Comparison of ENCODE assay signal across 10 cellular contexts in the genomic region with DNA sequence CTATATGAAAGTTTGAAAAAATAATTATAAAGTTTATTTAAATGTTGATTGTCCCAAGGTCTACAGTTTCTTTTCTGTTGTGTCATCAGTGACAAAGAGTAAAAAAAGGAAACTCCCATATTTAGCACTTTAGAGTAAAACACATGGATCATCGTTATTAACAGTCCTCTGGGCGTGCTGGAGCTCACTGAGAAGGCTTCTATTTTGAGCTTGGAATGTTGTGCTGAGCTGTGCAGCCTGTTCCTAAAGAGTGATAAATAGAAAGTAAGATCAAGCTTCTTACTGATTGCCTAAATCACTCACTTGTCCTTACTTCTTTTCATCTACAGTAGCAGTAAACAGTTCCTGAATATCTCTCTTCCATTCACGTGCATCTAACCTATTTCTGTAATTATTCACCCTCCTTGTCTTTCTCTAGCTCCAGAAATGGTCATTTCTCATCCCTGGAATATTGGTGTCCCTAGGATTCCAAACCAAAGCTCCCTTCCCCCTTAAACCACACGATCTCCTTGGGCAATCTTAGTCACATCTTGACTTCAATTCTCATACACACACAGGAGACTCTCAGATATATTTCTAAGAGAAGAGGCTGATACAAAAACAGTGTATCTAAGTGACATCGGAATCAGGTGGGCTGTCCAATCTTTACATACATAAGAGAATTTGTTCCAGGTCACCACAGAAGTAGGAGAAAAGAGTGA. TPM values are rescaled to one million over a fixed set of nuclear protein-coding genes. Genes with fewer than 3 reads are reported as not detected.
DNase-seq lines count a peak whose midpoint lies in the region; ATAC-seq, FAIRE-seq and TF ChIP-seq lines count a peak whose summit lies in the region.
"Had no signal": no experiment of that assay in that cellular context is flagged by ENCODE, and none has a peak within 500 bp of the region (broad histone marks: within the 10 kb centered on the region; RNA-seq: fewer than 3 reads in every experiment).

No MANE protein-coding gene starts in this region.

- no peak overlapping the region for H2BK5ac ChIP-seq in neuronal stem cell (ENCODE audit: low read length)

- H2BK12ac ChIP-seq in neuronal stem cell (ENCODE audit: low read length) = no peak overlapping the region

- H3K27me3 ChIP-seq in right lobe of liver (no peaks in the 10 kb centered on the region), HepG2 (ENCODE audit: control insufficient read depth in 1 of 2, insufficient read depth in 2 of 2, low read length in 2 of 2) (no peaks in the 10 kb centered on the region), aorta (ENCODE audit: control insufficient read depth in 1 of 2, insufficient read depth in 2 of 2, low read length in 1 of 2) (no peaks in the 10 kb centered on the region), neuronal stem cell (ENCODE audit: control insufficient read depth in 3 of 3, insufficient read depth in 3 of 3, low read depth in 1 of 3, low read length in 3 of 3) (no peaks in the 10 kb centered on the region)
- H3K27me3 ChIP-seq: suprapubic skin had no signal

- peaks cover 5% of the 10 kb centered on the region for H3K9me3 Mint-ChIP-seq in activated naive CD8-positive, alpha-beta T cell treated with anti-CD3 and anti-CD28 coated beads, Interleukin-2, amount 50 U/mL, for 24 hours

- no peak overlapping the region for H3K23ac ChIP-seq in neuronal stem cell (ENCODE audit: low read depth, low read length, poor library complexity)

- H3K79me1 ChIP-seq in neuronal stem cell (ENCODE audit: low read depth, low read length) = no peaks in the 10 kb centered on the region

- peak; percentile 36 to 66 (median 52) for ATAC-seq in right lobe of liver
- no peak for ATAC-seq in HepG2
- ATAC-seq in activated naive CD8-positive, alpha-beta T cell treated with anti-CD3 and anti-CD28 coated beads, Interleukin-2, amount 50 U/mL, for 24 hours = no peak
- ATAC-seq in mucosa of descending colon = peak; percentile 19
- peak; percentile 80 for ATAC-seq in aorta (ENCODE audit: low FRiP score)
- ATAC-seq in GM21786 (IDR thresholded peaks at IDR 0.05; ENCODE audit: unreplicated experiment) = no peak

- intact Hi-C loops in right lobe of liver (cut with DNase I) (no loop called here), HepG2 (cut with micrococcal nuclease; ENCODE audit: unreplicated experiment) (no loop called here), mucosa of descending colon (cut with DNase I, micrococcal nuclease) (no loop called here), aorta (cut with DNase I) (no loop called here)

- no TSS peak for BruUV-seq in HepG2 (replicated peaks; lab: Mats Ljungman, UMichigan)

- no peak overlapping the region for H4K91ac ChIP-seq in neuronal stem cell (ENCODE audit: low read depth, low read length, poor library complexity)

- DNase-seq in right lobe of liver = no peak
- no peak for DNase-seq in HepG2 (ENCODE audit: low spot score)
- DNase-seq in activated naive CD8-positive, alpha-beta T cell treated with anti-CD3 and anti-CD28 coated beads, Interleukin-2, amount 50 U/mL, for 24 hours = no peak
- DNase-seq in mucosa of descending colon = no peak
- no peak for DNase-seq in aorta
- no peak for DNase-seq in KG1 (lab: John Stamatoyannopoulos, UW)
- DNase-seq in neuronal stem cell (ENCODE audit: low spot score) = no peak

- H3K9ac ChIP-seq in HepG2 (ENCODE audit: insufficient read depth, low read depth, low read length) (no peak overlapping the region), neuronal stem cell (ENCODE audit: low read depth, low read length, poor library complexity) (no peak overlapping the region)

- H2AFZ ChIP-seq in HepG2 (ENCODE audit: low read length) (no peak overlapping the region), neuronal stem cell (ENCODE audit: low read length) (no peak overlapping the region)

- peak overlapping the region; percentile 58 for H3K27ac Mint-ChIP-seq in activated naive CD8-positive, alpha-beta T cell treated with anti-CD3 and anti-CD28 coated beads, Interleukin-2, amount 50 U/mL, for 24 hours

- no peak for FAIRE-seq in HepG2 (lab: Jason Lieb, UNC)

- H3K4me2 ChIP-seq in HepG2 (ENCODE audit: low read depth, low read length) (no peak overlapping the region), neuronal stem cell (ENCODE audit: insufficient read depth, low read length, poor library complexity, severe bottlenecking) (no peak overlapping the region)

- H3K4me3 ChIP-seq in right lobe of liver (no peak overlapping the region), HepG2 (replicated peaks in 1 of 3; ENCODE audit: insufficient read depth in 1 of 3, low read depth in 2 of 3, low read length in 3 of 3) (no peak overlapping the region), mucosa of descending colon (no peak overlapping the region), aorta (ENCODE audit: low read length in 2 of 2) (no peak overlapping the region), neuronal stem cell (ENCODE audit: low read length in 2 of 2) (no peak overlapping the region)
- H3K4me3 ChIP-seq: lung, suprapubic skin had no signal

- CTCF ChIA-PET in HepG2 (lab: Yijun Ruan, JAX; ENCODE audit: low intra/inter-chr PET ratio, low total read pairs) = no interaction called here

- H3K4me1 Mint-ChIP-seq in activated naive CD8-positive, alpha-beta T cell treated with anti-CD3 and anti-CD28 coated beads, Interleukin-2, amount 50 U/mL, for 24 hours = peaks cover 71% of the 10 kb centered on the region

- no peak overlapping the region for H3K14ac ChIP-seq in neuronal stem cell (ENCODE audit: low read length)

- no peak overlapping the region for H2BK120ac ChIP-seq in neuronal stem cell (ENCODE audit: low read depth, low read length)

- H3K18ac ChIP-seq in neuronal stem cell (ENCODE audit: low read length) = no peak overlapping the region

- H2AK5ac ChIP-seq in neuronal stem cell (ENCODE audit: low read depth, low read length) = no peak overlapping the region

- H3K4me3 Mint-ChIP-seq in activated naive CD8-positive, alpha-beta T cell treated with anti-CD3 and anti-CD28 coated beads, Interleukin-2, amount 50 U/mL, for 24 hours = peak overlapping the region; percentile 48

- TF ChIP-seq POLR2A in right lobe of liver (IDR thresholded peaks at IDR 0.05) = no peak
- no peak for TF ChIP-seq POLR2A in HepG2 (IDR thresholded peaks at IDR 0.05; ENCODE audit: insufficient read depth in 1 of 2, low read depth in 2 of 2, low read length in 2 of 2)

- H2BK15ac ChIP-seq in neuronal stem cell (ENCODE audit: low read length) = no peak overlapping the region

- TF ChIP-seq EP300 in HepG2 (IDR thresholded peaks at IDR 0.05; ENCODE audit: low read depth in 2 of 2, low read length in 2 of 2) = no peak
- no peak for TF ChIP-seq EP300 in HepG2 (CRISPR knock-in tag; IDR thresholded peaks at IDR 0.05; ENCODE audit: borderline replicate concordance)

- 48% methylated on average over 5 of the region's 5 CpGs for WGBS in right lobe of liver (ENCODE audit: insufficient coverage, low coverage, low lambda C conversion rate, missing lambda C conversion rate)
- WGBS in HepG2 (ENCODE audit: low lambda C conversion rate) = under 1% methylated on average over 5 of the region's 5 CpGs
- WGBS in aorta, 2 donors = 22% methylated on average over 5 of the region's 5 CpGs
- no CpG with 5 or more reads among the region's 5 CpGs for WGBS in neuronal stem cell (ENCODE audit: extremely low coverage in 2 of 2, insufficient read length in 2 of 2, insufficient replicate concordance in 1 of 2), 2 donors

- H3K4me1 ChIP-seq in right lobe of liver (no peaks in the 10 kb centered on the region), HepG2 (ENCODE audit: insufficient read depth, low read length) (no peaks in the 10 kb centered on the region), mucosa of descending colon (ENCODE audit: low read depth) (no peaks in the 10 kb centered on the region), aorta (ENCODE audit: control insufficient read depth in 1 of 2, insufficient read depth in 2 of 2, low read length in 2 of 2) (peaks cover 0 to 2% of the 10 kb centered on the region in 2 donors), neuronal stem cell (ENCODE audit: control insufficient read depth in 2 of 2, insufficient read depth in 1 of 2, low read depth in 1 of 2, low read length in 2 of 2) (peaks cover 0 to 9% of the 10 kb centered on the region in 2 donors)

- no peak overlapping the region for H4K8ac ChIP-seq in neuronal stem cell (ENCODE audit: low read depth, low read length)

- peaks cover 81% of the 10 kb centered on the region for H3K36me3 Mint-ChIP-seq in activated naive CD8-positive, alpha-beta T cell treated with anti-CD3 and anti-CD28 coated beads, Interleukin-2, amount 50 U/mL, for 24 hours (ENCODE audit: low read depth)

- H3K36me3 ChIP-seq in right lobe of liver (no peaks in the 10 kb centered on the region), HepG2 (replicated peaks in 1 of 2; ENCODE audit: control insufficient read depth in 1 of 2, insufficient read depth in 2 of 2, low read length in 2 of 2) (no peaks in the 10 kb centered on the region), mucosa of descending colon (ENCODE audit: low read depth) (no peaks in the 10 kb centered on the region), aorta (ENCODE audit: control insufficient read depth in 1 of 2, insufficient read depth in 2 of 2, low read length in 1 of 2) (no peaks in the 10 kb centered on the region), neuronal stem cell (replicated peaks in 1 of 2; ENCODE audit: control insufficient read depth in 2 of 2, insufficient read depth in 2 of 2, low read length in 2 of 2) (no peaks in the 10 kb centered on the region)
- H3K36me3 ChIP-seq: suprapubic skin had no signal

- in situ Hi-C loops in HepG2 (cut with HindIII; ENCODE audit: extremely low pct_ligation_motif_present, low pct_unique_long_range_greater_than_20kb) = no loop called here

- no peak overlapping the region for H3K4ac ChIP-seq in neuronal stem cell (ENCODE audit: low read length)

- no peaks in the 10 kb centered on the region for H4K20me1 ChIP-seq in HepG2 (ENCODE audit: insufficient read depth, low read length)

- no peaks in the 10 kb centered on the region for H3K27me3 Mint-ChIP-seq in activated naive CD8-positive, alpha-beta T cell treated with anti-CD3 and anti-CD28 coated beads, Interleukin-2, amount 50 U/mL, for 24 hours

- peak overlapping the region in 2 of 3 donors; percentile 5 to 26 for H3K27ac ChIP-seq in right lobe of liver
- no peak overlapping the region for H3K27ac ChIP-seq in HepG2 (ENCODE audit: extremely low read length, insufficient read depth, low read length)
- no peak overlapping the region for H3K27ac ChIP-seq in aorta (ENCODE audit: low read depth in 1 of 2, low read length in 2 of 2)
- H3K27ac ChIP-seq in neuronal stem cell (replicated peaks; ENCODE audit: low read length) = no peak overlapping the region
- H3K27ac ChIP-seq: suprapubic skin had no signal

- H3K79me2 ChIP-seq in HepG2 (ENCODE audit: insufficient read depth, low read length) = no peaks in the 10 kb centered on the region

- TF ChIP-seq CTCF in right lobe of liver (IDR thresholded peaks at IDR 0.05) = no peak
- TF ChIP-seq CTCF in HepG2 (CRISPR knock-in tag; IDR thresholded peaks at IDR 0.05) = no peak
- no peak for TF ChIP-seq CTCF in mucosa of descending colon (IDR thresholded peaks at IDR 0.05)

- POLR2A ChIA-PET in HepG2 (lab: Yijun Ruan, JAX) = no interaction called here

- TF ChIP-seq RAD21 in HepG2 (CRISPR knock-in tag; IDR thresholded peaks at IDR 0.05) = no peak

- H3K9me3 ChIP-seq in right lobe of liver (no peaks in the 10 kb centered on the region), HepG2 (ENCODE audit: low read length) (no peaks in the 10 kb centered on the region), mucosa of descending colon (no peaks in the 10 kb centered on the region), aorta (ENCODE audit: control insufficient read depth, low read length) (no peaks in the 10 kb centered on the region), neuronal stem cell (replicated peaks in 1 of 2; ENCODE audit: control insufficient read depth in 2 of 2, insufficient read depth in 1 of 2, low read depth in 1 of 2, low read length in 2 of 2) (no peaks in the 10 kb centered on the region)
- H3K9me3 ChIP-seq: suprapubic skin had no signal

RNA-seq across cellular contexts. Expression of a gene that starts 11.9 kb away (rescaled TPM):
- 1 to 10 TPM in 5 of 6 experiments, under 1 TPM in 1; 0.44 to 5.0 (median 1.5) TPM for total RNA-seq in right lobe of liver
- not detected in 2 replicates for total RNA-seq in HepG2 (2016; rRNA removed; fragmentation: Illumina TruSeq; extraction: Trizol)
- total RNA-seq in HepG2 (2016; cell fraction: cytosol; rRNA removed; fragmentation: Illumina TruSeq; extraction: Trizol; ENCODE audit: low read depth) = not detected in 2 replicates
- total RNA-seq in HepG2 (2016; cell fraction: insoluble cytoplasmic fraction; rRNA removed; fragmentation: Illumina TruSeq; extraction: Trizol) = not detected in 2 replicates
- not detected in 2 replicates for total RNA-seq in HepG2 (2016; cell fraction: membrane; rRNA removed; fragmentation: Illumina TruSeq; extraction: Trizol)
- not detected in 2 replicates for total RNA-seq in HepG2 (2016; cell fraction: nucleus; rRNA removed; fragmentation: Illumina TruSeq; extraction: Trizol)
- polyA plus RNA-seq in HepG2 (2011; rRNA removed) = 0.01 TPM in 1 of 2 replicates, not detected in the other
- not detected in 2 replicates for polyA plus RNA-seq in HepG2 (2011; cell fraction: cytosol; rRNA removed)
- polyA plus RNA-seq in HepG2 (2011; cell fraction: nucleus; rRNA removed) = not detected in 2 replicates
- not detected in 2 replicates for polyA plus RNA-seq in HepG2 (2012)
- polyA plus RNA-seq in HepG2 (2016; cell fraction: cytosol; fragmentation: Illumina TruSeq; extraction: Trizol; ENCODE audit: low read depth) = not detected in 2 replicates
- polyA plus RNA-seq in HepG2 (2016; cell fraction: insoluble cytoplasmic fraction; fragmentation: Illumina TruSeq; extraction: Trizol; ENCODE audit: low read depth) = not detected in 2 replicates
- polyA plus RNA-seq in HepG2 (2016; cell fraction: membrane; fragmentation: Illumina TruSeq; extraction: Trizol; ENCODE audit: low read depth) = not detected in 2 replicates
- not detected in 2 replicates for polyA plus RNA-seq in HepG2 (2016; cell fraction: nucleus; fragmentation: Illumina TruSeq; extraction: Trizol; ENCODE audit: insufficient read depth, low read depth)
- polyA minus RNA-seq in HepG2 (2011; rRNA and poly(A)+ RNA removed; ENCODE audit: low replicate concordance) = 0.33 TPM in 1 of 2 replicates, not detected in the other
- not detected in 2 replicates for polyA minus RNA-seq in HepG2 (2011; cell fraction: cytosol; rRNA and poly(A)+ RNA removed)
- polyA minus RNA-seq in HepG2 (2011; cell fraction: nucleus; rRNA and poly(A)+ RNA removed) = not detected in 2 replicates
- total RNA-seq in mucosa of descending colon = 1 to 10 TPM; 2.1 to 7.3 (median 3.3) TPM
- 1 to 10 TPM; 3.7 to 7.9 TPM for total RNA-seq in aorta
- polyA plus RNA-seq in aorta = 1 to 10 TPM in 1 of 2 donors, under 1 TPM in 1; 0.20 to 1.0 TPM
- polyA plus RNA-seq in neuronal stem cell (2013, experiment 1 of 2) = not detected
- polyA plus RNA-seq in neuronal stem cell (2013, experiment 2 of 2) = not detected

Comparison
In these comparisons a context has a peak if more than half of its experiments do, and no peak if none do; other contexts are left out.
1. ATAC-seq: peak in right lobe of liver (4 of 4), mucosa of descending colon (single experiment) and aorta (single experiment); none in HepG2 (single experiment), activated naive CD8-positive, alpha-beta T cell treated with anti-CD3 and anti-CD28 coated beads, Interleukin-2, amount 50 U/mL, for 24 hours (single experiment) and GM21786 (single experiment).
2. H3K27ac ChIP-seq: peak in right lobe of liver (2 of 3); none in HepG2 (single experiment), aorta (0 of 2) and neuronal stem cell (single experiment).